ENCODE assay signal across 14 cellular contexts in the genomic region with DNA sequence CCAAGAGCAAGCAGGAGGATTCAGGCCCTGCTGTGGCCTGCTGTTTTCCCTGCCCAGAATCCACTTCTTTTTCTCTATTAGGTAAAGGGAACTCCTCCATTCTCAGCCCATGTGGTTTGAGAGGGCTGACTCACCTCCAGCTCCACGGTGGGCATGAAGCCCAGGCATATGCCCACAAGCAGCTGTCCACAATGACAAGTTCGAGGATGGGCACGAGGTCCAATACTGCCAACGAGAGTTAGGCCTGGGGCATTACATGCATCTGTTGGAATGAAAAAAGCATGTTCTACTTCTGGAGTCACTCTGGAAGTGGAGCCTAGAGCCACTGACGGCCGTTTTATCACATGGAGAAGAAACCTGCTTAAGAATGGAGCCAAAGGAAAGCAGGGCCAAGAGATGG. TPM values are rescaled to one million over a fixed set of nuclear protein-coding genes. Genes with fewer than 3 reads are reported as not detected.
DNase-seq lines count a peak whose midpoint lies in the region; ATAC-seq and TF ChIP-seq lines count a peak whose summit lies in the region.
"Had no signal": no experiment of that assay in that cellular context is flagged by ENCODE, and none has a peak within 500 bp of the region (broad histone marks: within the 10 kb centered on the region; RNA-seq: fewer than 3 reads in every experiment).

No MANE protein-coding gene starts in this region.

- intact Hi-C loops in upper lobe of right lung (cut with DNase I): no loop called here

- no peak for TF ChIP-seq CTCF in upper lobe of right lung (IDR thresholded peaks at IDR 0.05)

- ATAC-seq in upper lobe of right lung (peak; percentile 46), GM21528 (IDR thresholded peaks at IDR 0.05; ENCODE audit: low FRiP score, unreplicated experiment) (no peak), HG03135 (IDR thresholded peaks at IDR 0.05; ENCODE audit: unreplicated experiment) (no peak)

- no peaks in the 10 kb centered on the region for H3K27me3 ChIP-seq in upper lobe of right lung

- peaks cover 6% of the 10 kb centered on the region for H3K4me1 ChIP-seq in upper lobe of right lung

- H3K9me3 ChIP-seq in upper lobe of right lung: no peaks in the 10 kb centered on the region

- H3K27ac ChIP-seq in upper lobe of right lung: no peak overlapping the region
- H3K27ac ChIP-seq: KMS-11 had no signal

- peak; percentile 47 for DNase-seq in HT-29 (ENCODE audit: low spot score)
- peak; percentile 58 for DNase-seq in amniotic epithelial cell (ENCODE audit: low read depth)
- DNase-seq in kidney glomerular epithelial cell (lab: John Stamatoyannopoulos, UW): peak; percentile 39
- DNase-seq in upper lobe of right lung: no peak
- DNase-seq in activated naive CD4-positive, alpha-beta T cell treated with Interleukin-2 at 50 U/mL for 16 hours: no peak
- DNase-seq: activated CD4-positive, alpha-beta memory T cell treated with anti-CD3 and anti-CD28 coated beads for 36 hours; activated naive CD8-positive, alpha-beta T cell treated with anti-CD3 and anti-CD28 coated beads, Interleukin-2, amount 10 ng/mL, durations not matched to agents 7 days and 5 days; DND-41; NCI-H446 treated with DMSO at 0.1 percent for 48 hours; occipital lobe; stimulated activated CD4-positive, alpha-beta T cell treated with anti-CD3 and anti-CD28 coated beads, Interleukin-4, amount 100 ng/mL, for 1 hour had no signal

- H3K36me3 ChIP-seq in upper lobe of right lung: no peaks in the 10 kb centered on the region

- no peak overlapping the region for H3K4me3 ChIP-seq in upper lobe of right lung

RNA-seq across cellular contexts. Expression of a gene that starts 20.1 kb away (rescaled TPM):
- 0.05 and 0.23 TPM in 2 replicates for total RNA-seq in HT-29 (2014; rRNA removed; shearing (Covaris generic))
- total RNA-seq in upper lobe of right lung: 6.1 TPM

RNA-seq across cellular contexts. Expression of a gene that starts 39.6 kb away (rescaled TPM):
- not detected in 2 replicates for total RNA-seq in HT-29 (2014; rRNA removed; shearing (Covaris generic))
- not detected for total RNA-seq in upper lobe of right lung
- total RNA-seq: activated CD4-positive, alpha-beta memory T cell treated with anti-CD3 and anti-CD28 coated beads for 36 hours; activated naive CD8-positive, alpha-beta T cell treated with anti-CD3 and anti-CD28 coated beads, Interleukin-2, amount 10 ng/mL, durations not matched to agents 7 days and 5 days; occipital lobe had no signal

Comparison
In these comparisons a context has a peak if more than half of its experiments do, and no peak if none do; other contexts are left out.
1. DNase-seq: peak in HT-29 (single experiment), amniotic epithelial cell (single experiment) and kidney glomerular epithelial cell (single experiment); none in upper lobe of right lung (single experiment) and activated naive CD4-positive, alpha-beta T cell treated with Interleukin-2 at 50 U/mL for 16 hours (single experiment).